19 cellular contexts compared by ENCODE assay signal in genomic region chrX:16113978-16114554, GRCh38. TPM values are rescaled to one million over a fixed set of nuclear protein-coding genes. Genes with fewer than 3 reads are reported as not detected.
A peak's percentile ranks its signal among the peaks of the same experiment; 100 is the strongest.
DNase-seq lines count a peak whose midpoint lies in the region; ATAC-seq and TF ChIP-seq lines count a peak whose summit lies in the region.
"Had no signal": no experiment of that assay in that cellular context is flagged by ENCODE, and none has a peak within 500 bp of the region (broad histone marks: within the 10 kb centered on the region; RNA-seq: fewer than 3 reads in every experiment).

No MANE protein-coding gene starts in this region.

- H3K27me3 Mint-ChIP-seq in activated B cell treated with CpG ODN at 0.5 μM for 24 hours = no peaks in the 10 kb centered on the region
- no peaks in the 10 kb centered on the region for H3K27me3 Mint-ChIP-seq in naive B cell
- no peaks in the 10 kb centered on the region for H3K27me3 Mint-ChIP-seq in activated naive CD4-positive, alpha-beta T cell treated with anti-CD3 and anti-CD28 coated beads, Interleukin-2, amount 10 ng/mL, durations not matched to agents 7 days and 5 days
- H3K27me3 Mint-ChIP-seq: activated naive CD8-positive, alpha-beta T cell treated with anti-CD3 and anti-CD28 coated beads for 36 hours had no signal

- in situ Hi-C loops in brain microvascular endothelial cell (cut with HindIII; ENCODE audit: low pct_ligation_motif_present, low sequenced_read_pairs) = no loop called here

- H3K4me3 Mint-ChIP-seq in activated B cell treated with CpG ODN at 0.5 μM for 24 hours = peak overlapping the region; percentile 11
- H3K4me3 Mint-ChIP-seq in naive B cell = peak overlapping the region in 6 of 8 donors; percentile 0 to 84 (median 26)
- no peak overlapping the region for H3K4me3 Mint-ChIP-seq in activated naive CD4-positive, alpha-beta T cell treated with anti-CD3 and anti-CD28 coated beads, Interleukin-2, amount 10 ng/mL, durations not matched to agents 7 days and 5 days
- H3K4me3 Mint-ChIP-seq: activated naive CD8-positive, alpha-beta T cell treated with anti-CD3 and anti-CD28 coated beads for 36 hours had no signal

- no peaks in the 10 kb centered on the region for H3K36me3 Mint-ChIP-seq in activated B cell treated with CpG ODN at 0.5 μM for 24 hours (ENCODE audit: low read depth)
- no peaks in the 10 kb centered on the region for H3K36me3 Mint-ChIP-seq in naive B cell
- no peaks in the 10 kb centered on the region for H3K36me3 Mint-ChIP-seq in activated naive CD4-positive, alpha-beta T cell treated with anti-CD3 and anti-CD28 coated beads, Interleukin-2, amount 10 ng/mL, durations not matched to agents 7 days and 5 days

- peak; percentile 58 for ATAC-seq in activated B cell treated with CpG ODN at 0.5 μM for 24 hours (ENCODE audit: low read depth)
- ATAC-seq in naive B cell (ENCODE audit: low read depth in 2 of 2) = peak; percentile 85 to 90
- no peak for ATAC-seq in HG03457 (IDR thresholded peaks at IDR 0.05; ENCODE audit: unreplicated experiment)
- ATAC-seq: psoas muscle had no signal

- no peak overlapping the region for H3K27ac ChIP-seq in brain microvascular endothelial cell
- H3K27ac ChIP-seq: psoas muscle had no signal

- H3K4me3 ChIP-seq in GM06990 (replicated peaks; ENCODE audit: low read depth, low read length) (no peak overlapping the region), NB4 (ENCODE audit: low read depth, low read length) (no peak overlapping the region), brain microvascular endothelial cell (ENCODE audit: low read depth, low read length) (no peak overlapping the region)
- H3K4me3 ChIP-seq: psoas muscle had no signal

- CTCF ChIA-PET in activated B cell treated with CpG ODN at 0.5 μM for 24 hours (lab: Charles Lee) = no interaction called here
- CTCF ChIA-PET in activated naive CD4-positive, alpha-beta T cell treated with anti-CD3 and anti-CD28 coated beads, Interleukin-2, amount 10 ng/mL, durations not matched to agents 7 days and 5 days (lab: Charles Lee) = no interaction called here

- H3K36me3 ChIP-seq in GM06990 (ENCODE audit: control insufficient read depth, insufficient read depth, low read length) (no peaks in the 10 kb centered on the region), brain microvascular endothelial cell (replicated peaks) (no peaks in the 10 kb centered on the region)
- H3K36me3 ChIP-seq: BE2C had no signal

- DNase-seq in GM06990 (ENCODE audit: extremely low read depth, insufficient read length) (peak; percentile 30), NB4 (ENCODE audit: low read depth) (peak; percentile 46), activated B cell treated with CpG ODN at 0.5 μM for 24 hours (no peak), naive B cell (no peak), GM10266 (ENCODE audit: extremely low spot score) (no peak), brain microvascular endothelial cell (no peak)
- no peak for DNase-seq in activated naive CD4-positive, alpha-beta T cell treated with anti-CD3 and anti-CD28 coated beads, Interleukin-2, amount 10 ng/mL, durations not matched to agents 7 days and 5 days
- DNase-seq: activated CD4-positive, alpha-beta T cell treated with anti-CD3 and anti-CD28 coated beads for 1 hour; activated naive CD8-positive, alpha-beta T cell treated with anti-CD3 and anti-CD28 coated beads for 36 hours; BE2C; DMS79; islet precursor cell; NCI-H1048; NCI-H2171; psoas muscle; stimulated activated CD4-positive, alpha-beta T cell treated with anti-CD3 and anti-CD28 coated beads, Interleukin-15, amount 100 ng/mL, for 24 hours; SW 1271 had no signal

- no peak for TF ChIP-seq POLR2A in NB4 (IDR thresholded peaks at IDR 0.05; ENCODE audit: extremely low read depth, insufficient read length)

- H3K4me1 Mint-ChIP-seq in activated B cell treated with CpG ODN at 0.5 μM for 24 hours (peaks cover 23% of the 10 kb centered on the region), naive B cell (peaks cover 2 to 21% (median 14%) of the 10 kb centered on the region in 3 donors)
- peaks cover 8% of the 10 kb centered on the region for H3K4me1 Mint-ChIP-seq in activated naive CD4-positive, alpha-beta T cell treated with anti-CD3 and anti-CD28 coated beads, Interleukin-2, amount 10 ng/mL, durations not matched to agents 7 days and 5 days

- peaks cover under 1% of the 10 kb centered on the region for H3K9me3 Mint-ChIP-seq in activated B cell treated with CpG ODN at 0.5 μM for 24 hours
- peaks cover under 1 to 19% (median 4%) of the 10 kb centered on the region in 7 donors for H3K9me3 Mint-ChIP-seq in naive B cell
- peaks cover 2% of the 10 kb centered on the region for H3K9me3 Mint-ChIP-seq in activated naive CD4-positive, alpha-beta T cell treated with anti-CD3 and anti-CD28 coated beads, Interleukin-2, amount 10 ng/mL, durations not matched to agents 7 days and 5 days

- intact Hi-C loops in activated B cell treated with CpG ODN at 0.5 μM for 24 hours (cut with micrococcal nuclease) = no loop called here

- POLR2A ChIA-PET in activated B cell treated with CpG ODN at 0.5 μM for 24 hours (lab: Charles Lee) = interaction anchor here (0.7 kb wide), 3 partner anchors 9 to 1617 kb away, joined by 3 to 4 read pairs (median 4); no protein-coding TSS in a partner anchor

- H3K27ac Mint-ChIP-seq in activated B cell treated with CpG ODN at 0.5 μM for 24 hours (peak overlapping the region; percentile 69), naive B cell (peak overlapping the region; percentile 17 to 96 (median 80))
- no peak overlapping the region for H3K27ac Mint-ChIP-seq in activated naive CD4-positive, alpha-beta T cell treated with anti-CD3 and anti-CD28 coated beads, Interleukin-2, amount 10 ng/mL, durations not matched to agents 7 days and 5 days
- H3K27ac Mint-ChIP-seq: activated naive CD8-positive, alpha-beta T cell treated with anti-CD3 and anti-CD28 coated beads for 36 hours had no signal

- TF ChIP-seq CTCF in GM06990 (IDR thresholded peaks at IDR 0.05; ENCODE audit: insufficient read depth, low read length, poor library complexity, severe bottlenecking) (no peak), NB4 (IDR thresholded peaks at IDR 0.05; ENCODE audit: low read depth, low read length) (no peak), activated B cell treated with CpG ODN at 0.5 μM for 24 hours (IDR thresholded peaks at IDR 0.05) (no peak), GM10266 (IDR thresholded peaks at IDR 0.05; ENCODE audit: control insufficient read depth, insufficient read depth, low read depth, missing control alignments) (no peak), brain microvascular endothelial cell (IDR thresholded peaks at IDR 0.05; ENCODE audit: low read depth, low read length, missing control alignments) (no peak)

- H3K27me3 ChIP-seq in GM06990 (replicated peaks; ENCODE audit: control insufficient read depth, insufficient read depth, low read length) (no peaks in the 10 kb centered on the region), brain microvascular endothelial cell (replicated peaks) (no peaks in the 10 kb centered on the region)
- H3K27me3 ChIP-seq: BE2C had no signal

RNA-seq across cellular contexts. Expression of gene GRPR, which starts 9.3 kb away (rescaled TPM):
- 0.16 and 0.37 TPM in 2 replicates for total RNA-seq in activated B cell treated with CpG ODN at 0.5 μM for 24 hours
- under 1 TPM in 3 of 6 donors, not detected in 3; 0.21 to 0.48 (median 0.34) TPM for polyA plus RNA-seq in naive B cell (ENCODE audit: low read depth in 6 of 6)
- total RNA-seq: activated naive CD8-positive, alpha-beta T cell treated with anti-CD3 and anti-CD28 coated beads for 36 hours; subcutaneous adipose tissue had no signal

RNA-seq across cellular contexts. Expression of gene MAGEB17, which starts 53.2 kb away (rescaled TPM):
- total RNA-seq in activated B cell treated with CpG ODN at 0.5 μM for 24 hours = not detected in 2 replicates
- polyA plus RNA-seq in naive B cell (ENCODE audit: low read depth in 6 of 6) = not detected
- total RNA-seq: activated naive CD8-positive, alpha-beta T cell treated with anti-CD3 and anti-CD28 coated beads for 36 hours had no signal

Comparison
In these comparisons a context has a peak if more than half of its experiments do, and no peak if none do; other contexts are left out.
1. DNase-seq: peak in GM06990 (single experiment) and NB4 (single experiment); none in activated B cell treated with CpG ODN at 0.5 μM for 24 hours (single experiment), naive B cell (single experiment), GM10266 (single experiment), activated naive CD4-positive, alpha-beta T cell treated with anti-CD3 and anti-CD28 coated beads, Interleukin-2, amount 10 ng/mL, durations not matched to agents 7 days and 5 days (single experiment) and brain microvascular endothelial cell (single experiment).